18 cellular contexts compared by ENCODE assay signal in genomic region chr3:43365601-43366305, GRCh38.
"Had no signal": no experiment of that assay in that cellular context is flagged by ENCODE, and none has a peak within 500 bp of the region (broad histone marks: within the 10 kb centered on the region; RNA-seq: fewer than 3 reads in every experiment).

No MANE protein-coding gene starts in this region.

- H3K4me1 ChIP-seq: adrenal gland, colonic mucosa, neural progenitor cell had no signal

- H3K4me2 ChIP-seq: neural progenitor cell had no signal

- ATAC-seq: esophagus mucosa had no signal

- H3K36me3 ChIP-seq: adrenal gland, colonic mucosa, neural progenitor cell, right atrium auricular region had no signal

- H3K9me3 ChIP-seq: adrenal gland, colonic mucosa, right atrium auricular region had no signal

- H3K9ac ChIP-seq: neural progenitor cell had no signal

- H3K27ac ChIP-seq: colonic mucosa, neural progenitor cell had no signal

- H2AFZ ChIP-seq: neural progenitor cell had no signal

- H3K27me3 ChIP-seq: adrenal gland, colonic mucosa, neural progenitor cell, right atrium auricular region had no signal

- H3K4me3 ChIP-seq: adrenal gland, colonic mucosa, neural progenitor cell, right atrium auricular region had no signal

- DNase-seq: activated B cell treated with CpG ODN at 0.5 μM for 24 hours; activated CD4-positive, alpha-beta T cell treated with anti-CD3 and anti-CD28 coated beads for 48 hours; activated T-cell treated with anti-CD3 and anti-CD28 coated beads, Interleukin-2, amount 50 U/mL, for 1 hour; caudate nucleus; colonic mucosa; kidney glomerular epithelial cell; midbrain; SIG-M5; small intestine; stimulated activated CD4-positive, alpha-beta T cell treated with anti-CD3 and anti-CD28 coated beads, Interleukin-4, amount 100 ng/mL, for 4 hours; stimulated activated CD8-positive, alpha-beta memory T cell treated with anti-CD3 and anti-CD28 coated beads, Interleukin-4, amount 100 ng/mL, for 48 hours; T-helper 2 cell had no signal

- FAIRE-seq: endometrium, small intestine, TTC549 had no signal
